18 cellular contexts compared by ENCODE assay signal in genomic region chr16:25033852-25034251, GRCh38. TPM values are rescaled to one million over a fixed set of nuclear protein-coding genes. Genes with fewer than 3 reads are reported as not detected.
DNase-seq lines count a peak whose midpoint lies in the region; ATAC-seq and TF ChIP-seq lines count a peak whose summit lies in the region.
"Had no signal": no experiment of that assay in that cellular context is flagged by ENCODE, and none has a peak within 500 bp of the region (broad histone marks: within the 10 kb centered on the region; RNA-seq: fewer than 3 reads in every experiment).

No MANE protein-coding gene starts in this region.

- H3K27ac ChIP-seq in brain microvascular endothelial cell (peak overlapping the region; percentile 82), mesenchymal stem cell (ENCODE audit: low read length, poor library complexity, severe bottlenecking) (peak overlapping the region; percentile 71), dorsolateral prefrontal cortex (no peak overlapping the region)
- H3K27ac ChIP-seq: hepatocyte, HL-60, vagina, WERI-Rb-1 had no signal

- no peak overlapping the region for H4K8ac ChIP-seq in mesenchymal stem cell (ENCODE audit: low read length)

- peak overlapping the region; percentile 65 for H3K9ac ChIP-seq in mesenchymal stem cell (ENCODE audit: low read length)

- H2BK5ac ChIP-seq in mesenchymal stem cell (ENCODE audit: low read depth, low read length, poor library complexity, severe bottlenecking), result no peak overlapping the region

- no peaks in the 10 kb centered on the region for H3K9me3 ChIP-seq in mesenchymal stem cell (ENCODE audit: control insufficient read depth, low read length)
- H3K9me3 ChIP-seq: mucosa of descending colon, vagina had no signal

- DNase-seq in AG10803 (ENCODE audit: low read depth) (peak; percentile 31), NCI-H460 (ENCODE audit: extremely low read depth, low read depth) (peak; percentile 65), brain microvascular endothelial cell (peak; percentile 86), mesenchymal stem cell (peak; percentile 86), NCI-H524 treated with DMSO at 0.1 percent for 48 hours (lab: John Stamatoyannopoulos, UW) (no peak), dorsolateral prefrontal cortex (no peak)
- DNase-seq in activated CD4-positive, alpha-beta T cell treated with anti-CD3 and anti-CD28 coated beads, Interleukin-2, amount 10 ng/mL, durations not matched to agents 24 days and 14 days, result no peak
- no peak for DNase-seq in activated CD8-positive, alpha-beta memory T cell treated with anti-CD3 and anti-CD28 coated beads, Interleukin-2, amount 10 ng/mL, durations not matched to agents 7 days and 5 days
- DNase-seq: activated CD8-positive, alpha-beta T cell treated with anti-CD3 and anti-CD28 coated beads, Interleukin-2, amount 10 ng/mL, durations not matched to agents 7 days and 5 days; cortex of kidney; mucosa of descending colon; NCI-H1417 treated with DMSO at 0.1 percent for 48 hours; NCI-H446 treated with DMSO at 0.1 percent for 48 hours; stimulated activated naive B cell treated with anti-CD40 and anti-IgM and Interleukin-4, amounts not matched to agents 10 μg/mL and 1 μg/mL and 100 μg/mL, for 72 hours; WERI-Rb-1 had no signal

- no peak overlapping the region for H3K27ac Mint-ChIP-seq in activated CD4-positive, alpha-beta T cell treated with anti-CD3 and anti-CD28 coated beads, Interleukin-2, amount 10 ng/mL, durations not matched to agents 24 days and 14 days
- H3K27ac Mint-ChIP-seq in activated CD8-positive, alpha-beta memory T cell treated with anti-CD3 and anti-CD28 coated beads, Interleukin-2, amount 10 ng/mL, durations not matched to agents 7 days and 5 days, result no peak overlapping the region
- H3K27ac Mint-ChIP-seq: activated CD8-positive, alpha-beta T cell treated with anti-CD3 and anti-CD28 coated beads, Interleukin-2, amount 10 ng/mL, durations not matched to agents 7 days and 5 days; stimulated activated naive B cell treated with anti-CD40 and anti-IgM and Interleukin-4, amounts not matched to agents 10 μg/mL and 1 μg/mL and 100 μg/mL, for 72 hours had no signal

- H3K18ac ChIP-seq in mesenchymal stem cell (ENCODE audit: low read depth in 1 of 2, low read length in 2 of 2), result no peak overlapping the region

- H3K9me3 Mint-ChIP-seq in activated CD4-positive, alpha-beta T cell treated with anti-CD3 and anti-CD28 coated beads, Interleukin-2, amount 10 ng/mL, durations not matched to agents 24 days and 14 days, result no peaks in the 10 kb centered on the region
- H3K9me3 Mint-ChIP-seq in activated CD8-positive, alpha-beta memory T cell treated with anti-CD3 and anti-CD28 coated beads, Interleukin-2, amount 10 ng/mL, durations not matched to agents 7 days and 5 days (ENCODE audit: low read depth), result no peaks in the 10 kb centered on the region
- H3K9me3 Mint-ChIP-seq: stimulated activated naive B cell treated with anti-CD40 and anti-IgM and Interleukin-4, amounts not matched to agents 10 μg/mL and 1 μg/mL and 100 μg/mL, for 72 hours had no signal

- H3K4me3 Mint-ChIP-seq in activated CD4-positive, alpha-beta T cell treated with anti-CD3 and anti-CD28 coated beads, Interleukin-2, amount 10 ng/mL, durations not matched to agents 24 days and 14 days, result no peak overlapping the region
- H3K4me3 Mint-ChIP-seq in activated CD8-positive, alpha-beta memory T cell treated with anti-CD3 and anti-CD28 coated beads, Interleukin-2, amount 10 ng/mL, durations not matched to agents 7 days and 5 days, result no peak overlapping the region
- H3K4me3 Mint-ChIP-seq: activated CD8-positive, alpha-beta T cell treated with anti-CD3 and anti-CD28 coated beads, Interleukin-2, amount 10 ng/mL, durations not matched to agents 7 days and 5 days; stimulated activated naive B cell treated with anti-CD40 and anti-IgM and Interleukin-4, amounts not matched to agents 10 μg/mL and 1 μg/mL and 100 μg/mL, for 72 hours had no signal

- H2AFZ ChIP-seq in mesenchymal stem cell (ENCODE audit: low read depth, low read length), result no peak overlapping the region
- H2AFZ ChIP-seq: hepatocyte had no signal

- no peak overlapping the region for H2BK120ac ChIP-seq in mesenchymal stem cell (ENCODE audit: low read depth, low read length)

- CTCF ChIA-PET in activated CD8-positive, alpha-beta memory T cell treated with anti-CD3 and anti-CD28 coated beads, Interleukin-2, amount 10 ng/mL, durations not matched to agents 7 days and 5 days (lab: Charles Lee), result no interaction called here

- peaks cover 11% of the 10 kb centered on the region for H3K4me1 ChIP-seq in mesenchymal stem cell (ENCODE audit: control insufficient read depth, insufficient read depth, low read depth, low read length)

- no peak overlapping the region for H2BK15ac ChIP-seq in mesenchymal stem cell (ENCODE audit: low read depth, poor library complexity, severe bottlenecking)

- no peak overlapping the region for H3K4me2 ChIP-seq in mesenchymal stem cell (ENCODE audit: low read length, poor library complexity, severe bottlenecking)
- H3K4me2 ChIP-seq: hepatocyte had no signal

- no peak overlapping the region for H3K4ac ChIP-seq in mesenchymal stem cell (ENCODE audit: low read depth in 1 of 2, low read length in 2 of 2)

- no peak overlapping the region for H4K91ac ChIP-seq in mesenchymal stem cell (ENCODE audit: low read length)

- H3K36me3 Mint-ChIP-seq in activated CD4-positive, alpha-beta T cell treated with anti-CD3 and anti-CD28 coated beads, Interleukin-2, amount 10 ng/mL, durations not matched to agents 24 days and 14 days (ENCODE audit: low read depth), result no peaks in the 10 kb centered on the region
- H3K36me3 Mint-ChIP-seq in activated CD8-positive, alpha-beta memory T cell treated with anti-CD3 and anti-CD28 coated beads, Interleukin-2, amount 10 ng/mL, durations not matched to agents 7 days and 5 days, result no peaks in the 10 kb centered on the region

- in situ Hi-C loops in brain microvascular endothelial cell (cut with HindIII; ENCODE audit: low pct_ligation_motif_present, low sequenced_read_pairs), result no loop called here

- no peak overlapping the region for H2AK5ac ChIP-seq in mesenchymal stem cell (ENCODE audit: low read length, severe bottlenecking)

- 33% methylated on average over 4 of the region's 5 CpGs for WGBS in mesenchymal stem cell

- no peak overlapping the region for H3K14ac ChIP-seq in mesenchymal stem cell (ENCODE audit: low read length in 2 of 2)

- peaks cover 33% of the 10 kb centered on the region for H3K4me1 Mint-ChIP-seq in activated CD4-positive, alpha-beta T cell treated with anti-CD3 and anti-CD28 coated beads, Interleukin-2, amount 10 ng/mL, durations not matched to agents 24 days and 14 days
- peaks cover 28% of the 10 kb centered on the region for H3K4me1 Mint-ChIP-seq in activated CD8-positive, alpha-beta memory T cell treated with anti-CD3 and anti-CD28 coated beads, Interleukin-2, amount 10 ng/mL, durations not matched to agents 7 days and 5 days

- H3K27me3 ChIP-seq in brain microvascular endothelial cell (replicated peaks) (no peaks in the 10 kb centered on the region), mesenchymal stem cell (ENCODE audit: control insufficient read depth in 1 of 2, insufficient read depth in 1 of 2, low read length in 2 of 2) (no peaks in the 10 kb centered on the region), dorsolateral prefrontal cortex (no peaks in the 10 kb centered on the region)
- H3K27me3 ChIP-seq: hepatocyte, vagina had no signal

- H3K27me3 Mint-ChIP-seq in activated CD4-positive, alpha-beta T cell treated with anti-CD3 and anti-CD28 coated beads, Interleukin-2, amount 10 ng/mL, durations not matched to agents 24 days and 14 days, result no peaks in the 10 kb centered on the region
- no peaks in the 10 kb centered on the region for H3K27me3 Mint-ChIP-seq in activated CD8-positive, alpha-beta memory T cell treated with anti-CD3 and anti-CD28 coated beads, Interleukin-2, amount 10 ng/mL, durations not matched to agents 7 days and 5 days
- H3K27me3 Mint-ChIP-seq: stimulated activated naive B cell treated with anti-CD40 and anti-IgM and Interleukin-4, amounts not matched to agents 10 μg/mL and 1 μg/mL and 100 μg/mL, for 72 hours had no signal

- H3K4me3 ChIP-seq in AG10803 (ENCODE audit: low read length) (no peak overlapping the region), brain microvascular endothelial cell (ENCODE audit: low read depth, low read length) (no peak overlapping the region), mesenchymal stem cell (ENCODE audit: insufficient read depth in 1 of 2, low read depth in 1 of 2, low read length in 2 of 2) (no peak overlapping the region), dorsolateral prefrontal cortex (peak overlapping the region in 1 of 59 donors; percentile 6)
- H3K4me3 ChIP-seq: hepatocyte, mucosa of descending colon, vagina had no signal

- intact Hi-C loops in activated CD4-positive, alpha-beta T cell treated with anti-CD3 and anti-CD28 coated beads, Interleukin-2, amount 10 ng/mL, durations not matched to agents 24 days and 14 days (cut with micrococcal nuclease), result no loop called here
- intact Hi-C loops in dorsolateral prefrontal cortex (cut with DNase I), result no loop called here

- H3K36me3 ChIP-seq in brain microvascular endothelial cell (replicated peaks) (no peaks in the 10 kb centered on the region), mesenchymal stem cell (ENCODE audit: control insufficient read depth in 1 of 2, insufficient read depth in 2 of 2, low read depth in 1 of 2, low read length in 2 of 2) (no peaks in the 10 kb centered on the region)
- H3K36me3 ChIP-seq: vagina, WERI-Rb-1 had no signal

- peaks cover 9% of the 10 kb centered on the region for H3K79me1 ChIP-seq in mesenchymal stem cell (replicated peaks; ENCODE audit: low read length, poor library complexity, severe bottlenecking)

- no peak overlapping the region for H3K23ac ChIP-seq in mesenchymal stem cell (ENCODE audit: low read length in 2 of 2)

- TF ChIP-seq CTCF in AG10803 (conservative IDR thresholded peaks at IDR 0.05; ENCODE audit: low read length) (no peak), brain microvascular endothelial cell (IDR thresholded peaks at IDR 0.05; ENCODE audit: low read depth, low read length, missing control alignments) (no peak), dorsolateral prefrontal cortex (IDR thresholded peaks at IDR 0.05 in 54 of 56, conservative IDR thresholded peaks at IDR 0.05 in 2 of 56; ENCODE audit: low read depth in 1 of 56, partially characterized antibody in 56 of 56) (no peak)

- no peak overlapping the region for H2BK12ac ChIP-seq in mesenchymal stem cell (ENCODE audit: low read length in 2 of 2)

- ATAC-seq in activated CD8-positive, alpha-beta memory T cell treated with anti-CD3 and anti-CD28 coated beads, Interleukin-2, amount 10 ng/mL, durations not matched to agents 7 days and 5 days, result no peak
- ATAC-seq: activated CD8-positive, alpha-beta T cell treated with anti-CD3 and anti-CD28 coated beads, Interleukin-2, amount 10 ng/mL, durations not matched to agents 7 days and 5 days; mucosa of descending colon; stimulated activated naive B cell treated with anti-CD40 and anti-IgM and Interleukin-4, amounts not matched to agents 10 μg/mL and 1 μg/mL and 100 μg/mL, for 72 hours had no signal

RNA-seq across cellular contexts. Expression of gene ARHGAP17, which starts 18.7 kb away (rescaled TPM):
- 13.1 and 14.6 TPM in 2 replicates for total RNA-seq in NCI-H460 (2014; rRNA removed; shearing (Covaris generic))
- 15.7 and 30.7 TPM in 2 replicates for polyA plus RNA-seq in NCI-H460 (2014; cell fraction: nucleus; rRNA removed)
- polyA plus RNA-seq in mesenchymal stem cell (2013, experiment 1 of 2), result 59.1 TPM
- polyA plus RNA-seq in mesenchymal stem cell (2013, experiment 2 of 2), result 55.8 TPM
- 74.0 and 74.9 TPM in 2 replicates for total RNA-seq in activated CD4-positive, alpha-beta T cell treated with anti-CD3 and anti-CD28 coated beads, Interleukin-2, amount 10 ng/mL, durations not matched to agents 24 days and 14 days
- 10 to 100 TPM; 69.4 to 80.8 TPM for total RNA-seq in activated CD8-positive, alpha-beta memory T cell treated with anti-CD3 and anti-CD28 coated beads, Interleukin-2, amount 10 ng/mL, durations not matched to agents 7 days and 5 days
- total RNA-seq in dorsolateral prefrontal cortex, result 10 to 100 TPM; 28.6 to 95.8 (median 54.2) TPM

Comparison
In these comparisons a context has a peak if more than half of its experiments do, and no peak if none do; other contexts are left out.
1. DNase-seq: peak in AG10803 (single experiment), NCI-H460 (single experiment), brain microvascular endothelial cell (single experiment) and mesenchymal stem cell (single experiment); none in NCI-H524 treated with DMSO at 0.1 percent for 48 hours (single experiment), activated CD4-positive, alpha-beta T cell treated with anti-CD3 and anti-CD28 coated beads, Interleukin-2, amount 10 ng/mL, durations not matched to agents 24 days and 14 days (single experiment), activated CD8-positive, alpha-beta memory T cell treated with anti-CD3 and anti-CD28 coated beads, Interleukin-2, amount 10 ng/mL, durations not matched to agents 7 days and 5 days (single experiment) and dorsolateral prefrontal cortex (0 of 10).
2. H3K27ac ChIP-seq: peak in brain microvascular endothelial cell (single experiment) and mesenchymal stem cell (single experiment); none in dorsolateral prefrontal cortex (0 of 59).